ENCODE assay signal across 1 cellular context in genomic region chr2:71379086-71379485, GRCh38.
TF ChIP-seq lines count a peak whose summit lies in the region.

No MANE protein-coding gene starts in this region.

TF ChIP-seq in GM23338, 12 proteins besides CTCF, POLR2A, EP300 and RAD21 (continued from another document):
- no peak for TF ChIP-seq ZNF462 (CRISPR knock-in tag; IDR thresholded peaks at IDR 0.05)
- TF ChIP-seq POLR2AphosphoS5 (IDR thresholded peaks at IDR 0.05; ENCODE audit: low read depth) = no peak
- no peak for TF ChIP-seq JUNB (IDR thresholded peaks at IDR 0.05; ENCODE audit: unreplicated experiment)
- no peak for TF ChIP-seq CREB1 (CRISPR knock-in tag; IDR thresholded peaks at IDR 0.05; ENCODE audit: low read depth)
- TF ChIP-seq ZNF331 (CRISPR knock-in tag; IDR thresholded peaks at IDR 0.05; ENCODE audit: low read depth) = no peak
- TF ChIP-seq ZNF114 (CRISPR knock-in tag; IDR thresholded peaks at IDR 0.05) = no peak
- TF ChIP-seq STAT1 (IDR thresholded peaks at IDR 0.05; ENCODE audit: unreplicated experiment) = no peak
- no peak for TF ChIP-seq NANOG (IDR thresholded peaks at IDR 0.05; ENCODE audit: borderline replicate concordance)
- TF ChIP-seq ETS1 (IDR thresholded peaks at IDR 0.05) = no peak
